ENCODE assay signal across 9 cellular contexts in genomic region chr4:118989098-118990080, GRCh38.
DNase-seq lines count a peak whose midpoint lies in the region; ATAC-seq and TF ChIP-seq lines count a peak whose summit lies in the region.
"Had no signal": no experiment of that assay in that cellular context is flagged by ENCODE, and none has a peak within 500 bp of the region (broad histone marks: within the 10 kb centered on the region; RNA-seq: fewer than 3 reads in every experiment).

No MANE protein-coding gene starts in this region.

- DNase-seq in SIG-M5 treated with dmso at 0.1 percent for 504 hours (lab: John Stamatoyannopoulos, UW; ENCODE audit: unreplicated experiment) (peak; percentile 12), SIG-M5 (lab: John Stamatoyannopoulos, UW) (no peak), dorsolateral prefrontal cortex (no peak), middle frontal gyrus (ENCODE audit: extremely low spot score, low spot score) (peak; percentile 20), aorta (no peak), neural progenitor cell (ENCODE audit: low spot score) (no peak), LoVo (ENCODE audit: low spot score) (no peak), UCSD-AML1 (lab: John Stamatoyannopoulos, UW; ENCODE audit: unreplicated experiment) (no peak)
- DNase-seq: NCI-H2081 treated with DMSO at 0.1 percent for 48 hours had no signal

- H3K27ac ChIP-seq in dorsolateral prefrontal cortex: peak overlapping the region in 45 of 59 donors; percentile 7 to 81 (median 44)
- peak overlapping the region; percentile 91 to 98 for H3K27ac ChIP-seq in aorta (ENCODE audit: low read depth in 1 of 2, low read length in 2 of 2)
- H3K27ac ChIP-seq in neural progenitor cell: no peak overlapping the region

- peak; percentile 67 for ATAC-seq in aorta (ENCODE audit: low FRiP score)

- no peak for TF ChIP-seq CTCF in dorsolateral prefrontal cortex (IDR thresholded peaks at IDR 0.05 in 54 of 56, conservative IDR thresholded peaks at IDR 0.05 in 2 of 56; ENCODE audit: low read depth in 1 of 56, partially characterized antibody in 56 of 56)
- no peak for TF ChIP-seq CTCF in neural progenitor cell (IDR thresholded peaks at IDR 0.05)

- no peak overlapping the region for H3K4me3 ChIP-seq in dorsolateral prefrontal cortex
- H3K4me3 ChIP-seq in aorta (ENCODE audit: low read length in 2 of 2): no peak overlapping the region
- no peak overlapping the region for H3K4me3 ChIP-seq in neural progenitor cell

- H3K27me3 Mint-ChIP-seq in neural progenitor cell (ENCODE audit: insufficient read depth, low read depth): no peaks in the 10 kb centered on the region

- no peaks in the 10 kb centered on the region for H3K9me3 ChIP-seq in aorta (ENCODE audit: control insufficient read depth, low read length)
- H3K9me3 ChIP-seq in neural progenitor cell (ENCODE audit: low read depth): no peaks in the 10 kb centered on the region

- no peaks in the 10 kb centered on the region for H3K36me3 Mint-ChIP-seq in neural progenitor cell

- no peak overlapping the region for H3K27ac Mint-ChIP-seq in neural progenitor cell

- no peaks in the 10 kb centered on the region for H3K27me3 ChIP-seq in dorsolateral prefrontal cortex
- no peaks in the 10 kb centered on the region for H3K27me3 ChIP-seq in aorta (ENCODE audit: control insufficient read depth in 1 of 2, insufficient read depth in 2 of 2, low read length in 1 of 2)
- no peaks in the 10 kb centered on the region for H3K27me3 ChIP-seq in neural progenitor cell

- no peak overlapping the region for H2AFZ ChIP-seq in neural progenitor cell (replicated peaks)

- no peak overlapping the region for H3K4me3 Mint-ChIP-seq in neural progenitor cell

- H3K4me1 ChIP-seq in aorta (ENCODE audit: control insufficient read depth in 1 of 2, insufficient read depth in 2 of 2, low read length in 2 of 2) (peaks cover 9 to 21% of the 10 kb centered on the region in 2 donors), neural progenitor cell (no peaks in the 10 kb centered on the region)

- no peaks in the 10 kb centered on the region for H4K20me1 ChIP-seq in neural progenitor cell (ENCODE audit: low read depth)

- H3K9me3 Mint-ChIP-seq in neural progenitor cell: no peaks in the 10 kb centered on the region

- H3K4me2 ChIP-seq in neural progenitor cell: no peak overlapping the region

- no peak overlapping the region for H3K9ac ChIP-seq in neural progenitor cell

- no peaks in the 10 kb centered on the region for H3K79me2 ChIP-seq in neural progenitor cell (ENCODE audit: low read depth)

- intact Hi-C loops in dorsolateral prefrontal cortex (cut with DNase I) (loop anchor here (10.0 kb wide), 3 partner anchors 295 to 1065 kb away; partner anchors contain the start of gene PDE5A (in 1 of the 2)), aorta (cut with DNase I) (loop anchor here (5.0 to 10.0 kb wide), 5 partner anchors 113 to 1065 kb away; partner anchors contain the start of genes MYOZ2 (in 1 of the 2) and USP53 (in 1 of the 2))

- WGBS in aorta, 2 donors: 41 to 50% methylated on average over 7 of the region's 7 CpGs

- H3K4me1 Mint-ChIP-seq in neural progenitor cell: no peaks in the 10 kb centered on the region

- no peaks in the 10 kb centered on the region for H3F3A ChIP-seq in neural progenitor cell (ENCODE audit: low read depth)

- no peaks in the 10 kb centered on the region for H3K36me3 ChIP-seq in aorta (ENCODE audit: control insufficient read depth in 1 of 2, insufficient read depth in 2 of 2, low read length in 1 of 2)
- H3K36me3 ChIP-seq in neural progenitor cell: no peaks in the 10 kb centered on the region

Comparison
In these comparisons a context has a peak if more than half of its experiments do, and no peak if none do; other contexts are left out.
1. DNase-seq: peak in SIG-M5 treated with dmso at 0.1 percent for 504 hours (single experiment) and middle frontal gyrus (single experiment); none in SIG-M5 (single experiment), dorsolateral prefrontal cortex (0 of 10), aorta (0 of 2), neural progenitor cell (single experiment), LoVo (single experiment) and UCSD-AML1 (single experiment).